19 cellular contexts compared by ENCODE assay signal in the genomic region with DNA sequence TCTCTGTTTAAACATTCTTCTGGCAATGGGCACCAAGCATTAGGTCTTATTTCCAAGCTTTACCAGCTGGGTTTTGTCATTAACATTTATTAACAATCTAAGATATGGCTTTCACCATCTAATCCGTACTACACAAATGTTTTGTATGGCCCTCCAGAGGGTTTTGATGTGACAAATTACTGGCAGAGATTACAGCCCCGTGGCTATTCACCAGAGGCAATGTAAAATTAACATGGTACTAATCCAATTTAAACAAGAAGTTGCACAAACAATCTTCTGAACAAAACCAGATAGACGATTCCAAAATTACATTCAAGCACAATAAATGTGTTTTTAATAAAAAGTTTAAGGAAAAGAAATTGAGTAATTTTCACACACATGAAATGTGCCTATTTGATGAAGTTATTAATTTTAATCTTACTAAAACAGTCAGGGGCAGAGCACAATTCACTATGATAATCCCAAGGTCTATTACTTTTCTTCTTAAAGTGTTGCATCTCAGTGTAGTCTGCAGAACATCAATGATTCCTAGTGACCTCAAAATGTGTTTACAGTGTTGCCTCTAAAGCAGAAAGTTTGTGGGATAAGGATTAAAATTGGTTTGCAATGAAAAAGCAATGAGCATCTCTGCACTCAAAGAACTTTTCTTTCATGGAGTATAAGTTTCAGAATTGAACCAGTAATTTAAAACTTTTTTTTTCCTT.
DNase-seq lines count a peak whose midpoint lies in the region; TF ChIP-seq lines count a peak whose summit lies in the region.
"Had no signal": no experiment of that assay in that cellular context is flagged by ENCODE, and none has a peak within 500 bp of the region (broad histone marks: within the 10 kb centered on the region; RNA-seq: fewer than 3 reads in every experiment).

No MANE protein-coding gene starts in this region.

- H2BK12ac ChIP-seq in neuronal stem cell (ENCODE audit: low read length) = no peak overlapping the region

- H3K4me3 ChIP-seq in DOHH2 (ENCODE audit: low read length) = no peak overlapping the region
- H3K4me3 ChIP-seq in Karpas-422 (ENCODE audit: low read length) = no peak overlapping the region
- H3K4me3 ChIP-seq in sigmoid colon = no peak overlapping the region
- no peak overlapping the region for H3K4me3 ChIP-seq in thyroid gland (replicated peaks in 1 of 3)
- no peak overlapping the region for H3K4me3 ChIP-seq in neuronal stem cell (ENCODE audit: low read length in 2 of 2)
- no peak overlapping the region for H3K4me3 ChIP-seq in hepatocyte
- H3K4me3 ChIP-seq: SJSA1, stomach had no signal

- H3K79me2 ChIP-seq in DOHH2 (ENCODE audit: control insufficient read depth, low read length) = no peaks in the 10 kb centered on the region
- H3K79me2 ChIP-seq in Karpas-422 (ENCODE audit: low read length) = peaks cover 4% of the 10 kb centered on the region
- H3K79me2 ChIP-seq in hepatocyte = no peaks in the 10 kb centered on the region

- H4K20me1 ChIP-seq in DOHH2 (ENCODE audit: control insufficient read depth, insufficient read depth, low read depth, low read length) (no peaks in the 10 kb centered on the region), Karpas-422 (ENCODE audit: insufficient read depth, low read depth, low read length) (no peaks in the 10 kb centered on the region), hepatocyte (ENCODE audit: insufficient read depth, poor library complexity, severe bottlenecking) (no peaks in the 10 kb centered on the region)

- no peak overlapping the region for H2BK5ac ChIP-seq in neuronal stem cell (ENCODE audit: low read length)

- peaks cover 20% of the 10 kb centered on the region for H3K4me1 ChIP-seq in DOHH2 (ENCODE audit: control insufficient read depth, low read length)
- peaks cover 28% of the 10 kb centered on the region for H3K4me1 ChIP-seq in Karpas-422 (ENCODE audit: low read length)
- H3K4me1 ChIP-seq in sigmoid colon = peaks cover 0 to 68% (median 37%) of the 10 kb centered on the region in 4 donors
- no peaks in the 10 kb centered on the region for H3K4me1 ChIP-seq in thyroid gland
- H3K4me1 ChIP-seq in neuronal stem cell (ENCODE audit: control insufficient read depth in 2 of 2, insufficient read depth in 1 of 2, low read depth in 1 of 2, low read length in 2 of 2) = no peaks in the 10 kb centered on the region
- peaks cover 17% of the 10 kb centered on the region for H3K4me1 ChIP-seq in hepatocyte (ENCODE audit: insufficient read depth)
- H3K4me1 ChIP-seq: SJSA1 had no signal

- H3K4me2 ChIP-seq in DOHH2 (ENCODE audit: low read length) (peak overlapping the region; percentile 24; the same call in 1 of the 2 replicates), Karpas-422 (ENCODE audit: low read depth, low read length, poor library complexity, severe bottlenecking) (peak overlapping the region; percentile 8), neuronal stem cell (ENCODE audit: insufficient read depth, low read length, poor library complexity, severe bottlenecking) (no peak overlapping the region), hepatocyte (no peak overlapping the region)

- H3K79me1 ChIP-seq in neuronal stem cell (ENCODE audit: low read depth, low read length) = no peaks in the 10 kb centered on the region

- H3F3A ChIP-seq in DOHH2 (ENCODE audit: control insufficient read depth, insufficient read depth) = no peaks in the 10 kb centered on the region

- no peak overlapping the region for H4K91ac ChIP-seq in neuronal stem cell (ENCODE audit: low read depth, low read length, poor library complexity)

- H3K9ac ChIP-seq in Karpas-422 (ENCODE audit: low read length) = no peak overlapping the region
- H3K9ac ChIP-seq in neuronal stem cell (ENCODE audit: low read depth, low read length, poor library complexity) = no peak overlapping the region

- TF ChIP-seq POLR2A in sigmoid colon (IDR thresholded peaks at IDR 0.05) = no peak
- TF ChIP-seq POLR2A in thyroid gland (IDR thresholded peaks at IDR 0.05) = no peak

- H3K27me3 ChIP-seq in DOHH2 (ENCODE audit: control insufficient read depth, low read length) (no peaks in the 10 kb centered on the region), Karpas-422 (ENCODE audit: low read length) (no peaks in the 10 kb centered on the region), sigmoid colon (no peaks in the 10 kb centered on the region), thyroid gland (no peaks in the 10 kb centered on the region), neuronal stem cell (ENCODE audit: control insufficient read depth in 3 of 3, insufficient read depth in 3 of 3, low read depth in 1 of 3, low read length in 3 of 3) (no peaks in the 10 kb centered on the region), hepatocyte (no peaks in the 10 kb centered on the region)
- H3K27me3 ChIP-seq: SJSA1, stomach had no signal

- 14 to 51% methylated on average over 3 of the region's 3 CpGs for WGBS in sigmoid colon, 2 donors
- 67 to 81% methylated on average over 3 of the region's 3 CpGs for WGBS in thyroid gland, 2 donors
- no CpG with 5 or more reads among the region's 3 CpGs for WGBS in neuronal stem cell (ENCODE audit: extremely low coverage in 2 of 2, insufficient read length in 2 of 2, insufficient replicate concordance in 1 of 2), 2 donors
- WGBS in hepatocyte (ENCODE audit: low lambda C conversion rate, missing lambda C conversion rate) = 45% methylated on average over 3 of the region's 3 CpGs

- no peak overlapping the region for H3K4ac ChIP-seq in neuronal stem cell (ENCODE audit: low read length)

- no peak overlapping the region for H3K27ac ChIP-seq in DOHH2 (ENCODE audit: low read depth, low read length)
- H3K27ac ChIP-seq in Karpas-422 (ENCODE audit: low read length) = peak overlapping the region; percentile 57
- H3K27ac ChIP-seq in sigmoid colon = peak overlapping the region in 3 of 4 donors; percentile 24 to 62 (median 54)
- H3K27ac ChIP-seq in thyroid gland = no peak overlapping the region
- H3K27ac ChIP-seq in neuronal stem cell (replicated peaks; ENCODE audit: low read length) = no peak overlapping the region
- no peak overlapping the region for H3K27ac ChIP-seq in hepatocyte
- H3K27ac ChIP-seq: epithelial cell of prostate, SJSA1 had no signal

- no peak overlapping the region for H2AK5ac ChIP-seq in neuronal stem cell (ENCODE audit: low read depth, low read length)

- DNase-seq in Karpas-422 (no peak), fibroblast of gingiva (ENCODE audit: low read depth) (peak; percentile 86), sigmoid colon (no peak), thyroid gland (no peak), neuronal stem cell (ENCODE audit: low spot score) (no peak), KG1 (lab: John Stamatoyannopoulos, UW) (no peak), hepatocyte (ENCODE audit: low spot score) (no peak)
- DNase-seq: activated CD4-positive, alpha-beta T cell treated with anti-CD3 and anti-CD28 coated beads, Interleukin-2, amount 50 U/mL, for 4 hours; activated gamma-delta T cell; amniotic stem cell; central memory CD4-positive, alpha-beta T cell; NCI-H2171 treated with DMSO at 0.1 percent for 48 hours; small intestine; stimulated activated CD4-positive, alpha-beta T cell treated with anti-CD3 and anti-CD28 coated beads, Interleukin-4, amount 100 ng/mL, for 4 hours; stomach; T-helper 17 cell had no signal

- H2BK15ac ChIP-seq in neuronal stem cell (ENCODE audit: low read length) = no peak overlapping the region

- no peak overlapping the region for H3K14ac ChIP-seq in neuronal stem cell (ENCODE audit: low read length)

- peaks cover 57% of the 10 kb centered on the region for H3K36me3 ChIP-seq in DOHH2 (ENCODE audit: control insufficient read depth, low read length)
- H3K36me3 ChIP-seq in Karpas-422 (ENCODE audit: insufficient read depth, low read length) = peaks cover 28% of the 10 kb centered on the region
- H3K36me3 ChIP-seq in sigmoid colon = no peaks in the 10 kb centered on the region
- no peaks in the 10 kb centered on the region for H3K36me3 ChIP-seq in thyroid gland
- H3K36me3 ChIP-seq in neuronal stem cell (replicated peaks in 1 of 2; ENCODE audit: control insufficient read depth in 2 of 2, insufficient read depth in 2 of 2, low read length in 2 of 2) = peaks cover 3 to 71% of the 10 kb centered on the region in 2 donors
- peaks cover 2% of the 10 kb centered on the region for H3K36me3 ChIP-seq in hepatocyte (replicated peaks; ENCODE audit: insufficient read depth, low read depth)

- TF ChIP-seq EP300 in sigmoid colon (IDR thresholded peaks at IDR 0.05) = peak in 1 of 4 donors; percentile 2

- H2AFZ ChIP-seq in Karpas-422 (ENCODE audit: low read length) = no peak overlapping the region
- H2AFZ ChIP-seq in neuronal stem cell (ENCODE audit: low read length) = no peak overlapping the region
- H2AFZ ChIP-seq in hepatocyte = no peak overlapping the region

- intact Hi-C loops in sigmoid colon (cut with DNase I) (loop anchor here (5.0 to 10.0 kb wide), 5 partner anchors 63 to 973 kb away; partner anchors contain the start of gene SNX2), thyroid gland (cut with DNase I) (no loop called here)

- H3K9me3 ChIP-seq in DOHH2 (ENCODE audit: control insufficient read depth, insufficient read depth, low read length) (no peaks in the 10 kb centered on the region), Karpas-422 (ENCODE audit: low read length) (no peaks in the 10 kb centered on the region), sigmoid colon (no peaks in the 10 kb centered on the region), thyroid gland (no peaks in the 10 kb centered on the region), neuronal stem cell (replicated peaks in 1 of 2; ENCODE audit: control insufficient read depth in 2 of 2, insufficient read depth in 1 of 2, low read depth in 1 of 2, low read length in 2 of 2) (peaks cover 0 to 11% of the 10 kb centered on the region in 2 donors), hepatocyte (ENCODE audit: low read depth) (no peaks in the 10 kb centered on the region)
- H3K9me3 ChIP-seq: stomach had no signal

- H3K9me2 ChIP-seq in DOHH2 (replicated peaks; ENCODE audit: control insufficient read depth, low read length) (no peaks in the 10 kb centered on the region), Karpas-422 (replicated peaks; ENCODE audit: insufficient read depth, low read length) (no peaks in the 10 kb centered on the region; the same call in 1 of the 2 replicates), hepatocyte (replicated peaks; ENCODE audit: insufficient read depth) (no peaks in the 10 kb centered on the region)

- TF ChIP-seq CTCF in DOHH2 (IDR thresholded peaks at IDR 0.05; ENCODE audit: low read depth, low read length, poor library complexity, severe bottlenecking) (no peak), sigmoid colon (IDR thresholded peaks at IDR 0.05) (no peak), thyroid gland (IDR thresholded peaks at IDR 0.05) (no peak), hepatocyte (IDR thresholded peaks at IDR 0.05; ENCODE audit: poor library complexity) (no peak)

- no peak overlapping the region for H2BK120ac ChIP-seq in neuronal stem cell (ENCODE audit: low read depth, low read length)

- no peak overlapping the region for H4K8ac ChIP-seq in neuronal stem cell (ENCODE audit: low read depth, low read length)

- H3K23ac ChIP-seq in neuronal stem cell (ENCODE audit: low read depth, low read length, poor library complexity) = no peak overlapping the region

- no peak overlapping the region for H3K18ac ChIP-seq in neuronal stem cell (ENCODE audit: low read length)

Comparison
In these comparisons a context has a peak if more than half of its experiments do, and no peak if none do; other contexts are left out.
1. H3K27ac ChIP-seq: peak in Karpas-422 (single experiment) and sigmoid colon (3 of 4); none in DOHH2 (single experiment), thyroid gland (0 of 3), neuronal stem cell (single experiment) and hepatocyte (single experiment).
2. H3K4me2 ChIP-seq: peak in DOHH2 (single experiment) and Karpas-422 (single experiment); none in neuronal stem cell (single experiment) and hepatocyte (single experiment).